Comparison of ENCODE assay signal across 2 cellular contexts in the genomic region with DNA sequence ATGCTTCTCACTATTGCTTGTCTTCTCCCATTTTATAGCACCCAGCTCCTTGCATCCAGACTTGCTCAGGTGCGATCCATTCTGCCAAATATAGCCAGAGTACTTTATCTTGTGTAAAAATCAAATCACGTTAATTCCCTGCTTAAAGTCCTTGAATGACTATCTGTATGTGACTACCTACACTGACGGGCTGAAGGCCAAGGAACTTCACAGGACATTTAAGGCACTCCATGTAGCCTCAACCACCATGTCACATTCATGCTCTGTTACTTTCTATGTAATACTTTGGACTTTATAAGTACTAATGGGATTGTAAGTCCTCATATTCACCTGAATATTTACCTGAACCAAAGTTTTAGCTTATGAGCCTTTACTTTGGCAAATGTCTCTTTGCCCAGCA.
TF ChIP-seq lines count a peak whose summit lies in the region.

No MANE protein-coding gene starts in this region.

TF ChIP-seq in GM23338, 12 proteins besides CTCF, POLR2A, EP300 and RAD21 (continued from another document):
- TF ChIP-seq, protein P1, sequence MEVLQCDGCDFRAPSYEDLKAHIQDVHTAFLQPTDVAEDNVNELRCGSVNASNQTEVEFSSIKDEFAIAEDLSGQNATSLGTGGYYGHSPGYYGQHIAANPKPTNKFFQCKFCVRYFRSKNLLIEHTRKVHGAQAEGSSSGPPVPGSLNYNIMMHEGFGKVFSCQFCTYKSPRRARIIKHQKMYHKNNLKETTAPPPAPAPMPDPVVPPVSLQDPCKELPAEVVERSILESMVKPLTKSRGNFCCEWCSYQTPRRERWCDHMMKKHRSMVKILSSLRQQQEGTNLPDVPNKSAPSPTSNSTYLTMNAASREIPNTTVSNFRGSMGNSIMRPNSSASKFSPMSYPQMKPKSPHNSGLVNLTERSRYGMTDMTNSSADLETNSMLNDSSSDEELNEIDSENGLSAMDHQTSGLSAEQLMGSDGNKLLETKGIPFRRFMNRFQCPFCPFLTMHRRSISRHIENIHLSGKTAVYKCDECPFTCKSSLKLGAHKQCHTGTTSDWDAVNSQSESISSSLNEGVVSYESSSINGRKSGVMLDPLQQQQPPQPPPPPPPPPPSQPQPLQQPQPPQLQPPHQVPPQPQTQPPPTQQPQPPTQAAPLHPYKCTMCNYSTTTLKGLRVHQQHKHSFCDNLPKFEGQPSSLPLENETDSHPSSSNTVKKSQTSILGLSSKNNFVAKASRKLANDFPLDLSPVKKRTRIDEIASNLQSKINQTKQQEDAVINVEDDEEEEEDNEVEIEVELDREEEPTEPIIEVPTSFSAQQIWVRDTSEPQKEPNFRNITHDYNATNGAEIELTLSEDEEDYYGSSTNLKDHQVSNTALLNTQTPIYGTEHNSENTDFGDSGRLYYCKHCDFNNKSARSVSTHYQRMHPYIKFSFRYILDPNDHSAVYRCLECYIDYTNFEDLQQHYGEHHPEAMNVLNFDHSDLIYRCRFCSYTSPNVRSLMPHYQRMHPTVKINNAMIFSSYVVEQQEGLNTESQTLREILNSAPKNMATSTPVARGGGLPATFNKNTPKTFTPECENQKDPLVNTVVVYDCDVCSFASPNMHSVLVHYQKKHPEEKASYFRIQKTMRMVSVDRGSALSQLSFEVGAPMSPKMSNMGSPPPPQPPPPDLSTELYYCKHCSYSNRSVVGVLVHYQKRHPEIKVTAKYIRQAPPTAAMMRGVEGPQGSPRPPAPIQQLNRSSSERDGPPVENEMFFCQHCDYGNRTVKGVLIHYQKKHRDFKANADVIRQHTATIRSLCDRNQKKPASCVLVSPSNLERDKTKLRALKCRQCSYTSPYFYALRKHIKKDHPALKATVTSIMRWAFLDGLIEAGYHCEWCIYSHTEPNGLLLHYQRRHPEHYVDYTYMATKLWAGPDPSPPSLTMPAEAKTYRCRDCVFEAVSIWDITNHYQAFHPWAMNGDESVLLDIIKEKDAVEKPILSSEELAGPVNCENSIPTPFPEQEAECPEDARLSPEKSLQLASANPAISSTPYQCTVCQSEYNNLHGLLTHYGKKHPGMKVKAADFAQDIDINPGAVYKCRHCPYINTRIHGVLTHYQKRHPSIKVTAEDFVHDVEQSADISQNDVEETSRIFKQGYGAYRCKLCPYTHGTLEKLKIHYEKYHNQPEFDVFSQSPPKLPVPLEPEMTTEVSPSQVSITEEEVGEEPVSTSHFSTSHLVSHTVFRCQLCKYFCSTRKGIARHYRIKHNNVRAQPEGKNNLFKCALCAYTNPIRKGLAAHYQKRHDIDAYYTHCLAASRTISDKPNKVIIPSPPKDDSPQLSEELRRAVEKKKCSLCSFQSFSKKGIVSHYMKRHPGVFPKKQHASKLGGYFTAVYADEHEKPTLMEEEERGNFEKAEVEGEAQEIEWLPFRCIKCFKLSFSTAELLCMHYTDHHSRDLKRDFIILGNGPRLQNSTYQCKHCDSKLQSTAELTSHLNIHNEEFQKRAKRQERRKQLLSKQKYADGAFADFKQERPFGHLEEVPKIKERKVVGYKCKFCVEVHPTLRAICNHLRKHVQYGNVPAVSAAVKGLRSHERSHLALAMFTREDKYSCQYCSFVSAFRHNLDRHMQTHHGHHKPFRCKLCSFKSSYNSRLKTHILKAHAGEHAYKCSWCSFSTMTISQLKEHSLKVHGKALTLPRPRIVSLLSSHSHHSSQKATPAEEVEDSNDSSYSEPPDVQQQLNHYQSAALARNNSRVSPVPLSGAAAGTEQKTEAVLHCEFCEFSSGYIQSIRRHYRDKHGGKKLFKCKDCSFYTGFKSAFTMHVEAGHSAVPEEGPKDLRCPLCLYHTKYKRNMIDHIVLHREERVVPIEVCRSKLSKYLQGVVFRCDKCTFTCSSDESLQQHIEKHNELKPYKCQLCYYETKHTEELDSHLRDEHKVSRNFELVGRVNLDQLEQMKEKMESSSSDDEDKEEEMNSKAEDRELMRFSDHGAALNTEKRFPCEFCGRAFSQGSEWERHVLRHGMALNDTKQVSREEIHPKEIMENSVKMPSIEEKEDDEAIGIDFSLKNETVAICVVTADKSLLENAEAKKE (CRISPR knock-in tag; IDR thresholded peaks at IDR 0.05) = no peak
- TF ChIP-seq EZH2 (IDR thresholded peaks at IDR 0.05; ENCODE audit: low read depth, unreplicated experiment) (no peak), POLR2AphosphoS5 (IDR thresholded peaks at IDR 0.05; ENCODE audit: low read depth) (no peak), NANOG (IDR thresholded peaks at IDR 0.05; ENCODE audit: borderline replicate concordance) (no peak), STAT1 (IDR thresholded peaks at IDR 0.05; ENCODE audit: unreplicated experiment) (no peak), ZNF331 (CRISPR knock-in tag; IDR thresholded peaks at IDR 0.05; ENCODE audit: low read depth) (no peak)
- TF ChIP-seq, protein P2, sequence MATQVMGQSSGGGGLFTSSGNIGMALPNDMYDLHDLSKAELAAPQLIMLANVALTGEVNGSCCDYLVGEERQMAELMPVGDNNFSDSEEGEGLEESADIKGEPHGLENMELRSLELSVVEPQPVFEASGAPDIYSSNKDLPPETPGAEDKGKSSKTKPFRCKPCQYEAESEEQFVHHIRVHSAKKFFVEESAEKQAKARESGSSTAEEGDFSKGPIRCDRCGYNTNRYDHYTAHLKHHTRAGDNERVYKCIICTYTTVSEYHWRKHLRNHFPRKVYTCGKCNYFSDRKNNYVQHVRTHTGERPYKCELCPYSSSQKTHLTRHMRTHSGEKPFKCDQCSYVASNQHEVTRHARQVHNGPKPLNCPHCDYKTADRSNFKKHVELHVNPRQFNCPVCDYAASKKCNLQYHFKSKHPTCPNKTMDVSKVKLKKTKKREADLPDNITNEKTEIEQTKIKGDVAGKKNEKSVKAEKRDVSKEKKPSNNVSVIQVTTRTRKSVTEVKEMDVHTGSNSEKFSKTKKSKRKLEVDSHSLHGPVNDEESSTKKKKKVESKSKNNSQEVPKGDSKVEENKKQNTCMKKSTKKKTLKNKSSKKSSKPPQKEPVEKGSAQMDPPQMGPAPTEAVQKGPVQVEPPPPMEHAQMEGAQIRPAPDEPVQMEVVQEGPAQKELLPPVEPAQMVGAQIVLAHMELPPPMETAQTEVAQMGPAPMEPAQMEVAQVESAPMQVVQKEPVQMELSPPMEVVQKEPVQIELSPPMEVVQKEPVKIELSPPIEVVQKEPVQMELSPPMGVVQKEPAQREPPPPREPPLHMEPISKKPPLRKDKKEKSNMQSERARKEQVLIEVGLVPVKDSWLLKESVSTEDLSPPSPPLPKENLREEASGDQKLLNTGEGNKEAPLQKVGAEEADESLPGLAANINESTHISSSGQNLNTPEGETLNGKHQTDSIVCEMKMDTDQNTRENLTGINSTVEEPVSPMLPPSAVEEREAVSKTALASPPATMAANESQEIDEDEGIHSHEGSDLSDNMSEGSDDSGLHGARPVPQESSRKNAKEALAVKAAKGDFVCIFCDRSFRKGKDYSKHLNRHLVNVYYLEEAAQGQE (IDR thresholded peaks at IDR 0.05; ENCODE audit: unreplicated experiment) = no peak
- TF ChIP-seq, protein P3, sequence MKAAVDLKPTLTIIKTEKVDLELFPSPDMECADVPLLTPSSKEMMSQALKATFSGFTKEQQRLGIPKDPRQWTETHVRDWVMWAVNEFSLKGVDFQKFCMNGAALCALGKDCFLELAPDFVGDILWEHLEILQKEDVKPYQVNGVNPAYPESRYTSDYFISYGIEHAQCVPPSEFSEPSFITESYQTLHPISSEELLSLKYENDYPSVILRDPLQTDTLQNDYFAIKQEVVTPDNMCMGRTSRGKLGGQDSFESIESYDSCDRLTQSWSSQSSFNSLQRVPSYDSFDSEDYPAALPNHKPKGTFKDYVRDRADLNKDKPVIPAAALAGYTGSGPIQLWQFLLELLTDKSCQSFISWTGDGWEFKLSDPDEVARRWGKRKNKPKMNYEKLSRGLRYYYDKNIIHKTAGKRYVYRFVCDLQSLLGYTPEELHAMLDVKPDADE (IDR thresholded peaks at IDR 0.05) = no peak

TF ChIP-seq in WTC11, 78 proteins besides CTCF, POLR2A, EP300 and RAD21 (continued from another document):
- TF ChIP-seq, protein P4, sequence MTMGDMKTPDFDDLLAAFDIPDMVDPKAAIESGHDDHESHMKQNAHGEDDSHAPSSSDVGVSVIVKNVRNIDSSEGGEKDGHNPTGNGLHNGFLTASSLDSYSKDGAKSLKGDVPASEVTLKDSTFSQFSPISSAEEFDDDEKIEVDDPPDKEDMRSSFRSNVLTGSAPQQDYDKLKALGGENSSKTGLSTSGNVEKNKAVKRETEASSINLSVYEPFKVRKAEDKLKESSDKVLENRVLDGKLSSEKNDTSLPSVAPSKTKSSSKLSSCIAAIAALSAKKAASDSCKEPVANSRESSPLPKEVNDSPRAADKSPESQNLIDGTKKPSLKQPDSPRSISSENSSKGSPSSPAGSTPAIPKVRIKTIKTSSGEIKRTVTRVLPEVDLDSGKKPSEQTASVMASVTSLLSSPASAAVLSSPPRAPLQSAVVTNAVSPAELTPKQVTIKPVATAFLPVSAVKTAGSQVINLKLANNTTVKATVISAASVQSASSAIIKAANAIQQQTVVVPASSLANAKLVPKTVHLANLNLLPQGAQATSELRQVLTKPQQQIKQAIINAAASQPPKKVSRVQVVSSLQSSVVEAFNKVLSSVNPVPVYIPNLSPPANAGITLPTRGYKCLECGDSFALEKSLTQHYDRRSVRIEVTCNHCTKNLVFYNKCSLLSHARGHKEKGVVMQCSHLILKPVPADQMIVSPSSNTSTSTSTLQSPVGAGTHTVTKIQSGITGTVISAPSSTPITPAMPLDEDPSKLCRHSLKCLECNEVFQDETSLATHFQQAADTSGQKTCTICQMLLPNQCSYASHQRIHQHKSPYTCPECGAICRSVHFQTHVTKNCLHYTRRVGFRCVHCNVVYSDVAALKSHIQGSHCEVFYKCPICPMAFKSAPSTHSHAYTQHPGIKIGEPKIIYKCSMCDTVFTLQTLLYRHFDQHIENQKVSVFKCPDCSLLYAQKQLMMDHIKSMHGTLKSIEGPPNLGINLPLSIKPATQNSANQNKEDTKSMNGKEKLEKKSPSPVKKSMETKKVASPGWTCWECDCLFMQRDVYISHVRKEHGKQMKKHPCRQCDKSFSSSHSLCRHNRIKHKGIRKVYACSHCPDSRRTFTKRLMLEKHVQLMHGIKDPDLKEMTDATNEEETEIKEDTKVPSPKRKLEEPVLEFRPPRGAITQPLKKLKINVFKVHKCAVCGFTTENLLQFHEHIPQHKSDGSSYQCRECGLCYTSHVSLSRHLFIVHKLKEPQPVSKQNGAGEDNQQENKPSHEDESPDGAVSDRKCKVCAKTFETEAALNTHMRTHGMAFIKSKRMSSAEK (CRISPR knock-in tag; IDR thresholded peaks at IDR 0.05; ENCODE audit: borderline replicate concordance) = no peak
- TF ChIP-seq, protein P5, sequence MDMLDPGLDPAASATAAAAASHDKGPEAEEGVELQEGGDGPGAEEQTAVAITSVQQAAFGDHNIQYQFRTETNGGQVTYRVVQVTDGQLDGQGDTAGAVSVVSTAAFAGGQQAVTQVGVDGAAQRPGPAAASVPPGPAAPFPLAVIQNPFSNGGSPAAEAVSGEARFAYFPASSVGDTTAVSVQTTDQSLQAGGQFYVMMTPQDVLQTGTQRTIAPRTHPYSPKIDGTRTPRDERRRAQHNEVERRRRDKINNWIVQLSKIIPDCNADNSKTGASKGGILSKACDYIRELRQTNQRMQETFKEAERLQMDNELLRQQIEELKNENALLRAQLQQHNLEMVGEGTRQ (CRISPR knock-in tag; IDR thresholded peaks at IDR 0.05) = no peak
- no peak for TF ChIP-seq EMX1 (CRISPR knock-in tag; IDR thresholded peaks at IDR 0.05)
- TF ChIP-seq CBFB (CRISPR knock-in tag; IDR thresholded peaks at IDR 0.05; ENCODE audit: low read depth) = no peak
- TF ChIP-seq, protein P6, sequence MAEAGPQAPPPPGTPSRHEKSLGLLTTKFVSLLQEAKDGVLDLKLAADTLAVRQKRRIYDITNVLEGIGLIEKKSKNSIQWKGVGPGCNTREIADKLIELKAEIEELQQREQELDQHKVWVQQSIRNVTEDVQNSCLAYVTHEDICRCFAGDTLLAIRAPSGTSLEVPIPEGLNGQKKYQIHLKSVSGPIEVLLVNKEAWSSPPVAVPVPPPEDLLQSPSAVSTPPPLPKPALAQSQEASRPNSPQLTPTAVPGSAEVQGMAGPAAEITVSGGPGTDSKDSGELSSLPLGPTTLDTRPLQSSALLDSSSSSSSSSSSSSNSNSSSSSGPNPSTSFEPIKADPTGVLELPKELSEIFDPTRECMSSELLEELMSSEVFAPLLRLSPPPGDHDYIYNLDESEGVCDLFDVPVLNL (CRISPR knock-in tag; IDR thresholded peaks at IDR 0.05; ENCODE audit: borderline replicate concordance, low read depth) = no peak
TF ChIP-seq in WTC11: peak in this region for 0.
